Comparison of ENCODE assay signal across 29 cellular contexts in genomic region chr1:247400685-247401084, GRCh38.
DNase-seq lines count a peak whose midpoint lies in the region; ATAC-seq and TF ChIP-seq lines count a peak whose summit lies in the region.
"Had no signal": no experiment of that assay in that cellular context is flagged by ENCODE, and none has a peak within 500 bp of the region (broad histone marks: within the 10 kb centered on the region; RNA-seq: fewer than 3 reads in every experiment).

No MANE protein-coding gene starts in this region.

- no peak for TF ChIP-seq POLR2A in NB4 (IDR thresholded peaks at IDR 0.05; ENCODE audit: extremely low read depth, insufficient read length)
- no peak for TF ChIP-seq POLR2A in GM18505 (IDR thresholded peaks at IDR 0.05; ENCODE audit: borderline replicate concordance, extremely low read depth, insufficient read depth, insufficient read length)

- H3K27ac Mint-ChIP-seq in dendritic cell treated with granulocyte-macrophage colony-stimulating factor and Interleukin-4, amounts not matched to agents 40 ng/mL and 50 ng/mL, for 4 days: peak overlapping the region; percentile 86
- H3K27ac Mint-ChIP-seq: activated naive CD8-positive, alpha-beta T cell treated with anti-CD3 and anti-CD28 coated beads, Interleukin-2, amount 10 ng/mL, durations not matched to agents 7 days and 5 days; immature natural killer cell; T-helper 1 cell treated with Interleukin-12 subunit alpha and Interleukin-12 subunit beta and Interleukin-4 antibody, amounts not matched to agents 30 μg/mL and 1 μg/mL, for 36 hours had no signal

- intact Hi-C loops in dendritic cell treated with granulocyte-macrophage colony-stimulating factor and Interleukin-4, amounts not matched to agents 40 ng/mL and 50 ng/mL, for 4 days (cut with micrococcal nuclease): no loop called here

- DNase-seq in NB4 (ENCODE audit: low read depth): peak; percentile 41
- no peak for DNase-seq in SW480 (ENCODE audit: low spot score)
- DNase-seq: ACHN; activated CD8-positive, alpha-beta memory T cell treated with anti-CD3 and anti-CD28 coated beads for 24 hours; activated gamma-delta T cell; activated naive CD8-positive, alpha-beta T cell treated with anti-CD3 and anti-CD28 coated beads, Interleukin-2, amount 10 ng/mL, durations not matched to agents 7 days and 5 days; BE2C; caudate nucleus; foreskin keratinocyte; heart right ventricle; immature natural killer cell; NCI-H1048; NCI-H1694; NCI-H2171 treated with DMSO at 0.1 percent for 48 hours; NCI-H524; NK-92 treated with Interleukin-12 subunit alpha and Interleukin-12 subunit beta, amount 100 ng/mL, for 24 hours; right cardiac atrium; spleen; stimulated activated CD4-positive, alpha-beta T cell treated with anti-CD3 and anti-CD28 coated beads, Interleukin-4, amount 100 ng/mL, for 1 hour; trophoblast cell had no signal

- H3K4me1 Mint-ChIP-seq in dendritic cell treated with granulocyte-macrophage colony-stimulating factor and Interleukin-4, amounts not matched to agents 40 ng/mL and 50 ng/mL, for 4 days (ENCODE audit: low read depth): peaks cover 59% of the 10 kb centered on the region
- H3K4me1 Mint-ChIP-seq: activated naive CD8-positive, alpha-beta T cell treated with anti-CD3 and anti-CD28 coated beads, Interleukin-2, amount 10 ng/mL, durations not matched to agents 7 days and 5 days had no signal

- peak overlapping the region in 6 of 11 experiments; percentile 0 to 64 (median 38); a peak in 8 of 22 replicates for H3K4me2 ChIP-seq in BLaER1 treated with 17β-estradiol and CSF1 and Interleukin-3, amounts not matched to agents 10 nM and 100 nM

- no peak overlapping the region for H3K4me3 ChIP-seq in BLaER1 treated with 17β-estradiol and CSF1 and Interleukin-3, amounts not matched to agents 10 nM and 100 nM
- peak overlapping the region; percentile 22 for H3K4me3 ChIP-seq in NB4 (ENCODE audit: low read depth, low read length)
- H3K4me3 ChIP-seq: esophagus muscularis mucosa, heart right ventricle, spleen had no signal

- H3K27ac ChIP-seq in BLaER1 treated with 17β-estradiol and CSF1 and Interleukin-3, amounts not matched to agents 10 nM and 100 nM: peak overlapping the region in 3 of 11 experiments; percentile 26 to 37 (median 31); a peak in 3 of 22 replicates
- H3K27ac ChIP-seq: esophagus muscularis mucosa, foreskin keratinocyte, heart right ventricle had no signal

- H3K27me3 ChIP-seq in BLaER1 treated with 17β-estradiol and CSF1 and Interleukin-3, amounts not matched to agents 10 nM and 100 nM: no peaks in the 10 kb centered on the region
- H3K27me3 ChIP-seq: BE2C, esophagus muscularis mucosa, foreskin keratinocyte, spleen had no signal

- peak; percentile 4 for TF ChIP-seq CTCF in GM12873 (IDR thresholded peaks at IDR 0.05; ENCODE audit: insufficient read depth, low read depth, low read length, missing control alignments)
- peak; percentile 37 for TF ChIP-seq CTCF in NB4 (IDR thresholded peaks at IDR 0.05; ENCODE audit: low read depth, low read length)

- ATAC-seq in GM21390 (IDR thresholded peaks at IDR 0.05; ENCODE audit: unreplicated experiment): no peak
- no peak for ATAC-seq in GM18505 (IDR thresholded peaks at IDR 0.05; ENCODE audit: unreplicated experiment)
- ATAC-seq in HG02678 (IDR thresholded peaks at IDR 0.05; ENCODE audit: unreplicated experiment): no peak
- ATAC-seq: foreskin keratinocyte, heart right ventricle, right cardiac atrium had no signal

- no peaks in the 10 kb centered on the region for H3K36me3 ChIP-seq in BLaER1 treated with 17β-estradiol and CSF1 and Interleukin-3, amounts not matched to agents 10 nM and 100 nM
- H3K36me3 ChIP-seq: BE2C, esophagus muscularis mucosa, heart right ventricle, spleen had no signal

- no peaks in the 10 kb centered on the region for H4K20me1 ChIP-seq in BLaER1 treated with 17β-estradiol and CSF1 and Interleukin-3, amounts not matched to agents 10 nM and 100 nM

- no peaks in the 10 kb centered on the region for H3K9me3 Mint-ChIP-seq in dendritic cell treated with granulocyte-macrophage colony-stimulating factor and Interleukin-4, amounts not matched to agents 40 ng/mL and 50 ng/mL, for 4 days
- H3K9me3 Mint-ChIP-seq: activated naive CD8-positive, alpha-beta T cell treated with anti-CD3 and anti-CD28 coated beads, Interleukin-2, amount 10 ng/mL, durations not matched to agents 7 days and 5 days; T-helper 1 cell treated with Interleukin-12 subunit alpha and Interleukin-12 subunit beta and Interleukin-4 antibody, amounts not matched to agents 30 μg/mL and 1 μg/mL, for 36 hours had no signal

- no peak overlapping the region; a peak in 1 of 22 replicates for H3K9ac ChIP-seq in BLaER1 treated with 17β-estradiol and CSF1 and Interleukin-3, amounts not matched to agents 10 nM and 100 nM

- H3K36me3 Mint-ChIP-seq in dendritic cell treated with granulocyte-macrophage colony-stimulating factor and Interleukin-4, amounts not matched to agents 40 ng/mL and 50 ng/mL, for 4 days (ENCODE audit: low read depth): no peaks in the 10 kb centered on the region
- H3K36me3 Mint-ChIP-seq: activated naive CD8-positive, alpha-beta T cell treated with anti-CD3 and anti-CD28 coated beads, Interleukin-2, amount 10 ng/mL, durations not matched to agents 7 days and 5 days; immature natural killer cell had no signal

- no peak overlapping the region for H3K4me3 Mint-ChIP-seq in dendritic cell treated with granulocyte-macrophage colony-stimulating factor and Interleukin-4, amounts not matched to agents 40 ng/mL and 50 ng/mL, for 4 days
- H3K4me3 Mint-ChIP-seq: activated naive CD8-positive, alpha-beta T cell treated with anti-CD3 and anti-CD28 coated beads, Interleukin-2, amount 10 ng/mL, durations not matched to agents 7 days and 5 days; immature natural killer cell; T-helper 1 cell treated with Interleukin-12 subunit alpha and Interleukin-12 subunit beta and Interleukin-4 antibody, amounts not matched to agents 30 μg/mL and 1 μg/mL, for 36 hours had no signal

- peaks cover 0 to under 1% (median 0%) of the 10 kb centered on the region in 11 experiments; a peak in 1 of 22 replicates for H3K9me3 ChIP-seq in BLaER1 treated with 17β-estradiol and CSF1 and Interleukin-3, amounts not matched to agents 10 nM and 100 nM (replicated peaks in 1 of 11)
- H3K9me3 ChIP-seq: BE2C, Caco-2, esophagus muscularis mucosa, heart right ventricle, spleen had no signal

- H3K4me1 ChIP-seq in BLaER1 treated with 17β-estradiol and CSF1 and Interleukin-3, amounts not matched to agents 10 nM and 100 nM: peaks cover 0 to 65% (median 32%) of the 10 kb centered on the region in 10 experiments; a peak in 16 of 20 replicates
- H3K4me1 ChIP-seq: BE2C, Caco-2, esophagus muscularis mucosa, foreskin keratinocyte had no signal

- no peaks in the 10 kb centered on the region for H3K27me3 Mint-ChIP-seq in dendritic cell treated with granulocyte-macrophage colony-stimulating factor and Interleukin-4, amounts not matched to agents 40 ng/mL and 50 ng/mL, for 4 days
